In genomic region chr18:3458952-3459853, GRCh38 we compare ENCODE assay signal across 9 cellular contexts. TPM values are rescaled to one million over a fixed set of nuclear protein-coding genes. Genes with fewer than 3 reads are reported as not detected.
DNase-seq lines count a peak whose midpoint lies in the region; ATAC-seq and TF ChIP-seq lines count a peak whose summit lies in the region.
"Had no signal": no experiment of that assay in that cellular context is flagged by ENCODE, and none has a peak within 500 bp of the region (broad histone marks: within the 10 kb centered on the region; RNA-seq: fewer than 3 reads in every experiment).

No MANE protein-coding gene starts in this region.

- CTCF ChIA-PET in activated naive CD4-positive, alpha-beta T cell treated with anti-CD3 and anti-CD28 coated beads for 36 hours (lab: Charles Lee) = interaction anchor here (0.7 to 4.5 kb wide), 12 partner anchors 12 to 206 kb away, joined by 3 to 32 read pairs (median 4); no protein-coding TSS in a partner anchor
- CTCF ChIA-PET in activated CD8-positive, alpha-beta T cell treated with anti-CD3 and anti-CD28 coated beads for 36 hours (lab: Charles Lee) = interaction anchor here (0.9 to 5.7 kb wide), 8 partner anchors 8 to 207 kb away, joined by 3 to 32 read pairs (median 4); no protein-coding TSS in a partner anchor

- H3K36me3 ChIP-seq in iPS-18a (ENCODE audit: control insufficient read depth, low read depth, low read length) (peaks cover 51% of the 10 kb centered on the region), upper lobe of right lung (peaks cover 46% of the 10 kb centered on the region)

- H3K27me3 Mint-ChIP-seq in activated naive CD4-positive, alpha-beta T cell treated with anti-CD3 and anti-CD28 coated beads for 36 hours (ENCODE audit: low read depth) = no peaks in the 10 kb centered on the region
- H3K27me3 Mint-ChIP-seq in activated CD8-positive, alpha-beta T cell treated with anti-CD3 and anti-CD28 coated beads for 36 hours = no peaks in the 10 kb centered on the region

- POLR2A ChIA-PET in activated CD8-positive, alpha-beta T cell treated with anti-CD3 and anti-CD28 coated beads for 36 hours (lab: Charles Lee) = interaction anchor here (0.6 to 1.7 kb wide), 4 partner anchors 40 to 137 kb away, joined by 3 to 5 read pairs (median 3); no protein-coding TSS in a partner anchor

- H3K27ac Mint-ChIP-seq in activated naive CD4-positive, alpha-beta T cell treated with anti-CD3 and anti-CD28 coated beads for 36 hours = peak overlapping the region; percentile 89
- H3K27ac Mint-ChIP-seq in activated CD8-positive, alpha-beta T cell treated with anti-CD3 and anti-CD28 coated beads for 36 hours = peak overlapping the region; percentile 89

- H3K9me3 ChIP-seq in iPS-18a (ENCODE audit: control insufficient read depth, low read depth, low read length) (no peaks in the 10 kb centered on the region), upper lobe of right lung (no peaks in the 10 kb centered on the region)

- no peak overlapping the region for H3K9ac ChIP-seq in iPS-18a (ENCODE audit: low read length)

- DNase-seq in activated naive CD4-positive, alpha-beta T cell treated with anti-CD3 and anti-CD28 coated beads for 36 hours = peak; percentile 64
- DNase-seq in activated naive CD4-positive, alpha-beta T cell (lab: John Stamatoyannopoulos, UW) = no peak
- no peak for DNase-seq in activated CD8-positive, alpha-beta T cell treated with anti-CD3 and anti-CD28 coated beads for 36 hours
- DNase-seq in upper lobe of right lung (no peak), NCI-H1048 (lab: John Stamatoyannopoulos, UW) (no peak), NCI-H526 treated with DMSO at 0.1 percent for 48 hours (lab: John Stamatoyannopoulos, UW) (no peak)
- no peak for DNase-seq in activated effector memory CD4-positive, alpha-beta T cell treated with anti-CD3 and anti-CD28 coated beads, Interleukin-2, amount 50 U/mL, for 16 hours
- DNase-seq: NCI-H1417 treated with DMSO at 0.1 percent for 48 hours had no signal

- peaks cover 40% of the 10 kb centered on the region for H3K36me3 Mint-ChIP-seq in activated naive CD4-positive, alpha-beta T cell treated with anti-CD3 and anti-CD28 coated beads for 36 hours (ENCODE audit: low read depth)
- peaks cover 55% of the 10 kb centered on the region for H3K36me3 Mint-ChIP-seq in activated CD8-positive, alpha-beta T cell treated with anti-CD3 and anti-CD28 coated beads for 36 hours (ENCODE audit: low read depth)

- intact Hi-C loops in activated naive CD4-positive, alpha-beta T cell treated with anti-CD3 and anti-CD28 coated beads for 36 hours (cut with micrococcal nuclease) = loop anchor here (1.0 to 10.0 kb wide), 6 partner anchors 8 to 884 kb away; partner anchors contain the start of genes METTL4 and NDC80
- intact Hi-C loops in activated CD8-positive, alpha-beta T cell treated with anti-CD3 and anti-CD28 coated beads for 36 hours (cut with micrococcal nuclease) = no loop called here
- intact Hi-C loops in upper lobe of right lung (cut with DNase I) = no loop called here

- no peak overlapping the region for H3K4me3 ChIP-seq in iPS-18a (ENCODE audit: low read length)
- no peak overlapping the region for H3K4me3 ChIP-seq in upper lobe of right lung

- H3K4me1 Mint-ChIP-seq in activated naive CD4-positive, alpha-beta T cell treated with anti-CD3 and anti-CD28 coated beads for 36 hours (ENCODE audit: low read depth) = peaks cover 57% of the 10 kb centered on the region
- H3K4me1 Mint-ChIP-seq in activated CD8-positive, alpha-beta T cell treated with anti-CD3 and anti-CD28 coated beads for 36 hours (ENCODE audit: low read depth) = peaks cover 63% of the 10 kb centered on the region

- no peak for TF ChIP-seq CTCF in activated CD8-positive, alpha-beta T cell treated with anti-CD3 and anti-CD28 coated beads for 36 hours (IDR thresholded peaks at IDR 0.05)
- TF ChIP-seq CTCF in upper lobe of right lung (IDR thresholded peaks at IDR 0.05) = no peak

- H3K27ac ChIP-seq in iPS-18a (ENCODE audit: low read length) (peak overlapping the region; percentile 54), upper lobe of right lung (peak overlapping the region; percentile 61)

- H3K9me3 Mint-ChIP-seq in activated naive CD4-positive, alpha-beta T cell treated with anti-CD3 and anti-CD28 coated beads for 36 hours = peaks cover 6% of the 10 kb centered on the region
- peaks cover 10% of the 10 kb centered on the region for H3K9me3 Mint-ChIP-seq in activated CD8-positive, alpha-beta T cell treated with anti-CD3 and anti-CD28 coated beads for 36 hours

- H3K27me3 ChIP-seq in iPS-18a (ENCODE audit: control insufficient read depth, insufficient read depth, low read length) (no peaks in the 10 kb centered on the region), upper lobe of right lung (no peaks in the 10 kb centered on the region)

- ATAC-seq in activated CD8-positive, alpha-beta T cell treated with anti-CD3 and anti-CD28 coated beads for 36 hours = peak; percentile 53
- no peak for ATAC-seq in upper lobe of right lung

- H3K4me1 ChIP-seq in iPS-18a (ENCODE audit: control insufficient read depth, low read depth, low read length) = peaks cover 65% of the 10 kb centered on the region
- peaks cover 42% of the 10 kb centered on the region for H3K4me1 ChIP-seq in upper lobe of right lung

- no peak overlapping the region for H3K4me3 Mint-ChIP-seq in activated naive CD4-positive, alpha-beta T cell treated with anti-CD3 and anti-CD28 coated beads for 36 hours
- H3K4me3 Mint-ChIP-seq in activated CD8-positive, alpha-beta T cell treated with anti-CD3 and anti-CD28 coated beads for 36 hours = peak overlapping the region; percentile 12

RNA-seq across cellular contexts. Expression of gene TGIF1, which starts 9.2 kb away (rescaled TPM):
- total RNA-seq in activated naive CD4-positive, alpha-beta T cell treated with anti-CD3 and anti-CD28 coated beads for 36 hours = 10 to 100 TPM; 23.7 to 24.1 TPM
- 10 to 100 TPM; 33.3 to 34.5 TPM for total RNA-seq in activated CD8-positive, alpha-beta T cell treated with anti-CD3 and anti-CD28 coated beads for 36 hours
- total RNA-seq in upper lobe of right lung = 48.4 TPM
